ENCODE assay signal across 28 cellular contexts in genomic region chr20:15195378-15195777, GRCh38.
"Had no signal": no experiment of that assay in that cellular context is flagged by ENCODE, and none has a peak within 500 bp of the region (broad histone marks: within the 10 kb centered on the region; RNA-seq: fewer than 3 reads in every experiment).

No MANE protein-coding gene starts in this region.

- H3K4me3 ChIP-seq: adrenal gland, ascending aorta, esophagus muscularis mucosa, heart left ventricle, pancreas, prostate gland, right atrium auricular region, suprapubic skin, tibial artery, upper lobe of right lung had no signal

- H3K36me3 Mint-ChIP-seq: activated naive CD8-positive, alpha-beta T cell; immature natural killer cell; mesothelial cell of epicardium; naive thymus-derived CD4-positive, alpha-beta T cell; stimulated activated naive B cell treated with anti-CD40 and anti-IgM and Interleukin-4, amounts not matched to agents 10 μg/mL and 1 μg/mL and 100 μg/mL, for 72 hours had no signal

- H3K27ac ChIP-seq: adrenal gland, ascending aorta, esophagus muscularis mucosa, foreskin keratinocyte, heart left ventricle, pancreas, prostate gland, right atrium auricular region, suprapubic skin, tibial artery, upper lobe of right lung had no signal

- H3K9me3 Mint-ChIP-seq: stimulated activated naive B cell treated with anti-CD40 and anti-IgM and Interleukin-4, amounts not matched to agents 10 μg/mL and 1 μg/mL and 100 μg/mL, for 72 hours had no signal

- H3K27me3 ChIP-seq: adrenal gland, ascending aorta, esophagus muscularis mucosa, foreskin keratinocyte, heart left ventricle, pancreas, right atrium auricular region, suprapubic skin, tibial artery, upper lobe of right lung had no signal

- H3K4me1 ChIP-seq: adrenal gland, ascending aorta, esophagus muscularis mucosa, foreskin keratinocyte, heart left ventricle, pancreas, prostate gland, right atrium auricular region, suprapubic skin, tibial artery, upper lobe of right lung had no signal

- H3K4me3 Mint-ChIP-seq: activated naive CD8-positive, alpha-beta T cell; activated T-cell treated with anti-CD3 and anti-CD28 coated beads, Interleukin-2, amount 50 U/mL, for 72 hours; immature natural killer cell; mesothelial cell of epicardium; naive thymus-derived CD4-positive, alpha-beta T cell; stimulated activated naive B cell treated with anti-CD40 and anti-IgM and Interleukin-4, amounts not matched to agents 10 μg/mL and 1 μg/mL and 100 μg/mL, for 72 hours; T-helper 2 cell treated with Interferon-gamma antibody and Interleukin-4, amounts not matched to agents 5 μg/mL and 100 μg/mL, for 36 hours had no signal

- H3K36me3 ChIP-seq: adrenal gland, ascending aorta, esophagus muscularis mucosa, heart left ventricle, pancreas, prostate gland, right atrium auricular region, suprapubic skin, tibial artery, upper lobe of right lung had no signal

- H3K9me3 ChIP-seq: adrenal gland, ascending aorta, esophagus muscularis mucosa, heart left ventricle, pancreas, prostate gland, right atrium auricular region, suprapubic skin, tibial artery, upper lobe of right lung had no signal

- ATAC-seq: activated T-cell treated with anti-CD3 and anti-CD28 coated beads, Interleukin-2, amount 50 U/mL, for 72 hours; foreskin keratinocyte; heart left ventricle; left colon; naive thymus-derived CD4-positive, alpha-beta T cell; pancreas; stimulated activated naive B cell treated with anti-CD40 and anti-IgM and Interleukin-4, amounts not matched to agents 10 μg/mL and 1 μg/mL and 100 μg/mL, for 72 hours; upper lobe of right lung had no signal

- H3K27ac Mint-ChIP-seq: activated naive CD8-positive, alpha-beta T cell; activated T-cell treated with anti-CD3 and anti-CD28 coated beads, Interleukin-2, amount 50 U/mL, for 72 hours; immature natural killer cell; mesothelial cell of epicardium; naive thymus-derived CD4-positive, alpha-beta T cell; T-helper 2 cell treated with Interferon-gamma antibody and Interleukin-4, amounts not matched to agents 5 μg/mL and 100 μg/mL, for 36 hours had no signal

- H3K4me1 Mint-ChIP-seq: immature natural killer cell; naive thymus-derived CD4-positive, alpha-beta T cell had no signal

- H3K27me3 Mint-ChIP-seq: activated naive CD8-positive, alpha-beta T cell; naive thymus-derived CD4-positive, alpha-beta T cell had no signal

- DNase-seq: activated CD4-positive, alpha-beta T cell treated with anti-CD3 and anti-CD28 coated beads for 4 hours; activated CD4-positive, alpha-beta T cell treated with anti-CD3 and anti-CD28 coated beads, Interleukin-2, amount 50 U/mL, for 4 hours; activated naive CD4-positive, alpha-beta T cell treated with Interleukin-2 at 50 U/mL for 16 hours; activated T-cell treated with anti-CD3 and anti-CD28 coated beads for 4 hours; activated T-cell treated with anti-CD3 and anti-CD28 coated beads, Interleukin-2, amount 50 U/mL, for 72 hours; adrenal gland; central memory CD4-positive, alpha-beta T cell; heart left ventricle; hypothalamus; immature natural killer cell; kidney; left colon; naive thymus-derived CD4-positive, alpha-beta T cell; pancreas; stimulated activated CD4-positive, alpha-beta T cell treated with anti-CD3 and anti-CD28 coated beads, Interleukin-15, amount 100 ng/mL, for 24 hours; stimulated activated CD4-positive, alpha-beta T cell treated with anti-CD3 and anti-CD28 coated beads, Interleukin-2, amount 100 ng/mL, for 24 hours; stimulated activated naive B cell treated with anti-CD40 and anti-IgM and Interleukin-4, amounts not matched to agents 10 μg/mL and 1 μg/mL and 100 μg/mL, for 72 hours; tibial artery; upper lobe of right lung had no signal
